In genomic region chr3:113051827-113052226, GRCh38 we compare ENCODE assay signal across 12 cellular contexts.
DNase-seq lines count a peak whose midpoint lies in the region; ATAC-seq and TF ChIP-seq lines count a peak whose summit lies in the region.
"Had no signal": no experiment of that assay in that cellular context is flagged by ENCODE, and none has a peak within 500 bp of the region (broad histone marks: within the 10 kb centered on the region; RNA-seq: fewer than 3 reads in every experiment).

No MANE protein-coding gene starts in this region.

- peak overlapping the region in 3 of 5 experiments; percentile 4 to 54 (median 39) for H3K4me3 Mint-ChIP-seq in brain
- H3K4me3 Mint-ChIP-seq in endodermal cell: no peak overlapping the region
- H3K4me3 Mint-ChIP-seq in stimulated activated memory B cell treated with anti-CD40 and anti-IgM and Interleukin-4, amounts not matched to agents 10 μg/mL and 1 μg/mL and 100 μg/mL, for 72 hours: no peak overlapping the region
- H3K4me3 Mint-ChIP-seq: dendritic cell treated with granulocyte-macrophage colony-stimulating factor and Interleukin-4, amounts not matched to agents 40 ng/mL and 50 ng/mL, for 4 days; naive thymus-derived CD8-positive, alpha-beta T cell had no signal

- no peaks in the 10 kb centered on the region for H3K4me1 Mint-ChIP-seq in brain
- H3K4me1 Mint-ChIP-seq in endodermal cell: peaks cover 3% of the 10 kb centered on the region
- H3K4me1 Mint-ChIP-seq in stimulated activated memory B cell treated with anti-CD40 and anti-IgM and Interleukin-4, amounts not matched to agents 10 μg/mL and 1 μg/mL and 100 μg/mL, for 72 hours: no peaks in the 10 kb centered on the region

- ATAC-seq in stimulated activated memory B cell treated with anti-CD40 and anti-IgM and Interleukin-4, amounts not matched to agents 10 μg/mL and 1 μg/mL and 100 μg/mL, for 72 hours: no peak

- DNase-seq in DMS 273 (lab: John Stamatoyannopoulos, UW; ENCODE audit: unreplicated experiment) (peak; percentile 61), DMS 273 treated with DMSO at 0.1 percent for 48 hours (lab: John Stamatoyannopoulos, UW) (no peak), medulla oblongata (ENCODE audit: extremely low spot score) (peak; percentile 48), NCI-H1048 (lab: John Stamatoyannopoulos, UW) (no peak), endodermal cell (no peak)

- H3K9me3 Mint-ChIP-seq in brain (peaks cover 0 to 12% (median 5%) of the 10 kb centered on the region in 5 experiments), endodermal cell (peaks cover 14% of the 10 kb centered on the region)
- no peaks in the 10 kb centered on the region for H3K9me3 Mint-ChIP-seq in stimulated activated memory B cell treated with anti-CD40 and anti-IgM and Interleukin-4, amounts not matched to agents 10 μg/mL and 1 μg/mL and 100 μg/mL, for 72 hours
- H3K9me3 Mint-ChIP-seq: dendritic cell treated with granulocyte-macrophage colony-stimulating factor and Interleukin-4, amounts not matched to agents 40 ng/mL and 50 ng/mL, for 4 days had no signal

- H3K36me3 ChIP-seq in stomach smooth muscle (ENCODE audit: control insufficient read depth in 2 of 2, insufficient read depth in 2 of 2, low read length in 2 of 2) (no peaks in the 10 kb centered on the region), endodermal cell (ENCODE audit: control insufficient read depth, insufficient read depth, low read length) (no peaks in the 10 kb centered on the region)
- H3K36me3 ChIP-seq: upper lobe of left lung had no signal

- H3K27me3 Mint-ChIP-seq in brain (no peaks in the 10 kb centered on the region), endodermal cell (ENCODE audit: insufficient read depth) (no peaks in the 10 kb centered on the region)
- no peaks in the 10 kb centered on the region for H3K27me3 Mint-ChIP-seq in stimulated activated memory B cell treated with anti-CD40 and anti-IgM and Interleukin-4, amounts not matched to agents 10 μg/mL and 1 μg/mL and 100 μg/mL, for 72 hours
- H3K27me3 Mint-ChIP-seq: naive thymus-derived CD8-positive, alpha-beta T cell had no signal

- H3K27me3 ChIP-seq in stomach smooth muscle (ENCODE audit: control insufficient read depth in 1 of 2, insufficient read depth in 2 of 2, low read length in 2 of 2) (no peaks in the 10 kb centered on the region), endodermal cell (ENCODE audit: control insufficient read depth, insufficient read depth, low read length, poor library complexity, severe bottlenecking) (no peaks in the 10 kb centered on the region)
- H3K27me3 ChIP-seq: upper lobe of left lung had no signal

- H3K4me1 ChIP-seq in stomach smooth muscle (ENCODE audit: control insufficient read depth, insufficient read depth, low read length) (peaks cover 11% of the 10 kb centered on the region), endodermal cell (ENCODE audit: control insufficient read depth, insufficient read depth, low read length) (no peaks in the 10 kb centered on the region)

- H3K27ac ChIP-seq in stomach smooth muscle (ENCODE audit: low read length) (peak overlapping the region; percentile 46), endodermal cell (ENCODE audit: low read depth, low read length) (no peak overlapping the region)
- H3K27ac ChIP-seq: 22Rv1, upper lobe of left lung had no signal

- TF ChIP-seq CTCF in brain (conservative IDR thresholded peaks at IDR 0.05) (no peak), endodermal cell (conservative IDR thresholded peaks at IDR 0.05) (no peak)

- H3K36me3 Mint-ChIP-seq in brain: peaks cover 10% of the 10 kb centered on the region
- peaks cover 4% of the 10 kb centered on the region for H3K36me3 Mint-ChIP-seq in endodermal cell (ENCODE audit: low read depth)
- H3K36me3 Mint-ChIP-seq in stimulated activated memory B cell treated with anti-CD40 and anti-IgM and Interleukin-4, amounts not matched to agents 10 μg/mL and 1 μg/mL and 100 μg/mL, for 72 hours: no peaks in the 10 kb centered on the region

- peak overlapping the region in 1 of 5 experiments; percentile 79 for H3K27ac Mint-ChIP-seq in brain
- H3K27ac Mint-ChIP-seq in endodermal cell: no peak overlapping the region
- no peak overlapping the region for H3K27ac Mint-ChIP-seq in stimulated activated memory B cell treated with anti-CD40 and anti-IgM and Interleukin-4, amounts not matched to agents 10 μg/mL and 1 μg/mL and 100 μg/mL, for 72 hours
- H3K27ac Mint-ChIP-seq: dendritic cell treated with granulocyte-macrophage colony-stimulating factor and Interleukin-4, amounts not matched to agents 40 ng/mL and 50 ng/mL, for 4 days had no signal

- H3K9ac ChIP-seq in stomach smooth muscle (ENCODE audit: low read length in 2 of 2) (peak overlapping the region in 1 of 2 donors; percentile 51), endodermal cell (ENCODE audit: extremely low read depth, low read length, poor library complexity, severe bottlenecking) (no peak overlapping the region)

- WGBS in endodermal cell (ENCODE audit: insufficient coverage in 1 of 2, insufficient read length in 1 of 2), 2 experiments: 89 to 92% methylated on average over 2 to 3 of the region's 3 CpGs

- H3K4me3 ChIP-seq in stomach smooth muscle (ENCODE audit: low read length in 2 of 2): peak overlapping the region in 1 of 2 donors; percentile 57
- no peak overlapping the region for H3K4me3 ChIP-seq in endodermal cell (ENCODE audit: low read length)
- H3K4me3 ChIP-seq: upper lobe of left lung had no signal

- H3K9me3 ChIP-seq in stomach smooth muscle (ENCODE audit: control insufficient read depth in 2 of 2, low read length in 2 of 2): no peaks in the 10 kb centered on the region
- H3K9me3 ChIP-seq in endodermal cell (ENCODE audit: control insufficient read depth, low read length): peaks cover 4% of the 10 kb centered on the region
- H3K9me3 ChIP-seq: upper lobe of left lung had no signal

Comparison
In these comparisons a context has a peak if more than half of its experiments do, and no peak if none do; other contexts are left out.
1. DNase-seq: peak in DMS 273 (single experiment) and medulla oblongata (single experiment); none in DMS 273 treated with DMSO at 0.1 percent for 48 hours (single experiment), NCI-H1048 (single experiment) and endodermal cell (single experiment).
2. H3K4me3 Mint-ChIP-seq: peak in brain (3 of 5); none in endodermal cell (single experiment) and stimulated activated memory B cell treated with anti-CD40 and anti-IgM and Interleukin-4, amounts not matched to agents 10 μg/mL and 1 μg/mL and 100 μg/mL, for 72 hours (single experiment).